13 cellular contexts compared by ENCODE assay signal in the genomic region with DNA sequence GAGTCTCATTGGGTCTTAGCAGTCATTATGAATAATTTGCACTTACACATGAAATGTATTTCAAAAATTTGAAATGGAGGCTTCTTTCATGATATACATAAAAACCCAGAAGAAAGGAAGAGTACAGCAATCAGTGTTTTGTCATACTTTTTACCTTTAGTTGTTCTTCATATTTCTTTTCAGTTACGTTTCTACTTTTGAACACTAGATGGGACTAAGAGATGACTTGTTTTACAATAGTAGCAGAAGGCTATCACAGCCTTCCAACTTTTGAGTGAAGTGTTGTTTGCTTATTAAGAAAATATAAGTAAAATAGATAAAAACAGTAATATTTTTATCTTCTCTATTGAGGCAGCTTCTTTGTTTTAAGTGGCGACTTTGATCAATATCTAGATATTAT. TPM values are rescaled to one million over a fixed set of nuclear protein-coding genes. Genes with fewer than 3 reads are reported as not detected.
DNase-seq lines count a peak whose midpoint lies in the region; ATAC-seq, FAIRE-seq and TF ChIP-seq lines count a peak whose summit lies in the region.
"Had no signal": no experiment of that assay in that cellular context is flagged by ENCODE, and none has a peak within 500 bp of the region (broad histone marks: within the 10 kb centered on the region; RNA-seq: fewer than 3 reads in every experiment).

No MANE protein-coding gene starts in this region.

- H3K36me3 ChIP-seq in Loucy (ENCODE audit: insufficient read depth, low read length) (peaks cover 17% of the 10 kb centered on the region; the same call in 1 of the 2 replicates), bronchial epithelial cell (ENCODE audit: control insufficient read depth, insufficient read depth, low read length) (no peaks in the 10 kb centered on the region), osteoblast (ENCODE audit: insufficient read depth, low read length) (no peaks in the 10 kb centered on the region)

- H3K9me3 Mint-ChIP-seq in WTC11: no peaks in the 10 kb centered on the region

- peak; percentile 3 for DNase-seq in DMS 273 (lab: John Stamatoyannopoulos, UW; ENCODE audit: unreplicated experiment)
- no peak for DNase-seq in DMS 273 treated with DMSO at 0.1 percent for 48 hours (lab: John Stamatoyannopoulos, UW)
- DNase-seq in bronchial epithelial cell (ENCODE audit: low read depth): peak; percentile 9
- no peak for DNase-seq in osteoblast (ENCODE audit: insufficient read length, low spot score, missing footprints)
- DNase-seq in WTC11 (ENCODE audit: low spot score): no peak
- DNase-seq in UCSD-AML1 (lab: John Stamatoyannopoulos, UW; ENCODE audit: unreplicated experiment): no peak
- DNase-seq: 8988T; hypothalamus; NCI-H1092 treated with DMSO at 0.1 percent for 48 hours; NK-92 treated with Interleukin-12 subunit alpha and Interleukin-12 subunit beta, amount 100 ng/mL, for 24 hours had no signal

- no peak overlapping the region for H3K9ac ChIP-seq in Loucy (ENCODE audit: low read depth, low read length, poor library complexity, severe bottlenecking)

- no peaks in the 10 kb centered on the region for H3K9me2 ChIP-seq in Loucy (replicated peaks; ENCODE audit: low read depth, low read length)

- FAIRE-seq in bronchial epithelial cell (lab: Jason Lieb, UNC): no peak

- H3K27me3 Mint-ChIP-seq in WTC11 (ENCODE audit: low read depth): no peaks in the 10 kb centered on the region

- H4K20me1 ChIP-seq in Loucy (ENCODE audit: insufficient read depth, low read length, poor library complexity, severe bottlenecking) (no peaks in the 10 kb centered on the region), osteoblast (ENCODE audit: insufficient read depth, low read length) (no peaks in the 10 kb centered on the region)

- H3K4me3 ChIP-seq in Loucy (ENCODE audit: low read length, poor library complexity, severe bottlenecking) (no peak overlapping the region), bronchial epithelial cell (ENCODE audit: low read depth, low read length) (no peak overlapping the region), osteoblast (ENCODE audit: insufficient read depth, low read length) (no peak overlapping the region)
- H3K4me3 ChIP-seq: suprapubic skin had no signal

- H2AFZ ChIP-seq in Loucy (ENCODE audit: low read length): no peak overlapping the region
- H2AFZ ChIP-seq in osteoblast (ENCODE audit: low read length): no peak overlapping the region

- H3K4me1 ChIP-seq in Loucy (ENCODE audit: insufficient read depth, low read length, poor library complexity, severe bottlenecking) (no peaks in the 10 kb centered on the region), osteoblast (ENCODE audit: insufficient read depth, low read length) (no peaks in the 10 kb centered on the region)
- H3K4me1 ChIP-seq: suprapubic skin had no signal

- no peaks in the 10 kb centered on the region for H3F3A ChIP-seq in Loucy (ENCODE audit: low read depth)

- POLR2A ChIA-PET in WTC11 (lab: Charles Lee): no interaction called here

- no peak for ATAC-seq in WTC11
- ATAC-seq in HG02885 (IDR thresholded peaks at IDR 0.05; ENCODE audit: poor library complexity, unreplicated experiment): no peak

- H3K27ac ChIP-seq in osteoblast (ENCODE audit: low read depth, low read length): no peak overlapping the region
- H3K27ac ChIP-seq: suprapubic skin had no signal

- no peaks in the 10 kb centered on the region for H3K36me3 Mint-ChIP-seq in WTC11

- TF ChIP-seq CTCF in Loucy (conservative IDR thresholded peaks at IDR 0.05; ENCODE audit: low read length) (peak; percentile 42), bronchial epithelial cell (IDR thresholded peaks at IDR 0.05; ENCODE audit: insufficient read depth, low read length, severe bottlenecking) (no peak), osteoblast (IDR thresholded peaks at IDR 0.05; ENCODE audit: extremely low read depth, low read depth, low read length) (peak; percentile 25), WTC11 (IDR thresholded peaks at IDR 0.05) (no peak)

- H3K4me3 Mint-ChIP-seq in WTC11: no peak overlapping the region

- H3K27ac Mint-ChIP-seq in WTC11: no peak overlapping the region

- H3K27me3 ChIP-seq in Loucy (ENCODE audit: insufficient read depth, low read length, poor library complexity, severe bottlenecking): no peaks in the 10 kb centered on the region
- no peaks in the 10 kb centered on the region for H3K27me3 ChIP-seq in bronchial epithelial cell (ENCODE audit: control insufficient read depth, insufficient read depth, low read length)
- H3K27me3 ChIP-seq in osteoblast (ENCODE audit: insufficient read depth, low read length): no peaks in the 10 kb centered on the region
- H3K27me3 ChIP-seq: suprapubic skin had no signal

- H3K79me2 ChIP-seq in Loucy (ENCODE audit: insufficient read depth, low read length): no peaks in the 10 kb centered on the region
- no peaks in the 10 kb centered on the region for H3K79me2 ChIP-seq in osteoblast (ENCODE audit: insufficient read depth, low read length)

- CTCF ChIA-PET in WTC11 (lab: Charles Lee): interaction anchor here (1.2 to 1.3 kb wide), 2 partner anchors 203 to 622 kb away, joined by 3 to 5 read pairs; no protein-coding TSS in a partner anchor

- H3K4me2 ChIP-seq in Loucy (ENCODE audit: low read depth, low read length, poor library complexity, severe bottlenecking) (no peak overlapping the region), osteoblast (ENCODE audit: insufficient read depth, low read length) (no peak overlapping the region)

- H3K4me1 Mint-ChIP-seq in WTC11: peaks cover 11% of the 10 kb centered on the region

- H3K9me3 ChIP-seq in Loucy (ENCODE audit: insufficient read depth, low read depth, low read length) (no peaks in the 10 kb centered on the region), osteoblast (ENCODE audit: low read depth, low read length) (no peaks in the 10 kb centered on the region)
- H3K9me3 ChIP-seq: suprapubic skin had no signal

TF ChIP-seq in WTC11, 78 proteins besides CTCF, POLR2A, EP300 and RAD21 (continues in another document):
- no peak for TF ChIP-seq AFF4 (CRISPR knock-in tag; IDR thresholded peaks at IDR 0.05; ENCODE audit: borderline replicate concordance)
- no peak for TF ChIP-seq ZNF512 (CRISPR knock-in tag; IDR thresholded peaks at IDR 0.05; ENCODE audit: borderline replicate concordance)
- TF ChIP-seq TEAD4 (CRISPR knock-in tag; IDR thresholded peaks at IDR 0.05): no peak
- TF ChIP-seq CREB1 (CRISPR knock-in tag; IDR thresholded peaks at IDR 0.05): no peak
- TF ChIP-seq, protein P1, sequence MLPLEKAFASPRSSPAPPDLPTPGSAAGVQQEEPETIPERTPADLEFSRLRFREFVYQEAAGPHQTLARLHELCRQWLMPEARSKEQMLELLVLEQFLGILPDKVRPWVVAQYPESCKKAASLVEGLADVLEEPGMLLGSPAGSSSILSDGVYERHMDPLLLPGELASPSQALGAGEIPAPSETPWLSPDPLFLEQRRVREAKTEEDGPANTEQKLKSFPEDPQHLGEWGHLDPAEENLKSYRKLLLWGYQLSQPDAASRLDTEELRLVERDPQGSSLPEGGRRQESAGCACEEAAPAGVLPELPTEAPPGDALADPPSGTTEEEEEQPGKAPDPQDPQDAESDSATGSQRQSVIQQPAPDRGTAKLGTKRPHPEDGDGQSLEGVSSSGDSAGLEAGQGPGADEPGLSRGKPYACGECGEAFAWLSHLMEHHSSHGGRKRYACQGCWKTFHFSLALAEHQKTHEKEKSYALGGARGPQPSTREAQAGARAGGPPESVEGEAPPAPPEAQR (CRISPR knock-in tag; IDR thresholded peaks at IDR 0.05): no peak
- TF ChIP-seq GTF2I (CRISPR knock-in tag; conservative IDR thresholded peaks at IDR 0.05): no peak
- TF ChIP-seq RELA (CRISPR knock-in tag; IDR thresholded peaks at IDR 0.05; ENCODE audit: borderline replicate concordance): no peak

RNA-seq across cellular contexts. Expression of gene L3MBTL3, which starts 58.1 kb away (rescaled TPM):
- 7.3 and 12.1 TPM in 2 replicates for total RNA-seq in bronchial epithelial cell
- total RNA-seq in osteoblast: 8.5 and 8.7 TPM in 2 replicates
- 13.0 to 18.1 TPM (median 13.7 TPM) in 3 replicates for total RNA-seq in WTC11 (2021)

Comparison
In these comparisons a context has a peak if more than half of its experiments do, and no peak if none do; other contexts are left out.
1. DNase-seq: peak in DMS 273 (single experiment) and bronchial epithelial cell (single experiment); none in DMS 273 treated with DMSO at 0.1 percent for 48 hours (single experiment), osteoblast (single experiment), WTC11 (single experiment) and UCSD-AML1 (single experiment).
2. CTCF ChIP-seq: peak in Loucy (single experiment) and osteoblast (single experiment); none in bronchial epithelial cell (single experiment) and WTC11 (single experiment).